ENCODE assay signal across 1 cellular context in genomic region chr12:71702181-71702580, GRCh38.
TF ChIP-seq lines count a peak whose summit lies in the region.
"Not testable (repeated sequence)": the region's sequence is repeated elsewhere in the genome, so short reads cannot be mapped to it uniquely, and the experiment has no call there.

No MANE protein-coding gene starts in this region.

TF ChIP-seq in HepG2, 621 proteins besides CTCF, POLR2A, EP300 and RAD21:
- TF ChIP-seq FOXP1 (IDR thresholded peaks at IDR 0.05) = not testable (repeated sequence)
- TF ChIP-seq FOXP1 (CRISPR knock-in tag; IDR thresholded peaks at IDR 0.05) = peak; percentile 48; the same call in 1 of the 2 replicates
- 0 out of 2 replicates have a peak, but pooled peaks have one; percentile 13 for TF ChIP-seq ZMYM4 (CRISPR knock-in tag; IDR thresholded peaks at IDR 0.05)
TF ChIP-seq in HepG2: peak in this region for 2; not testable (repeated sequence) for 619.
